In the genomic region with DNA sequence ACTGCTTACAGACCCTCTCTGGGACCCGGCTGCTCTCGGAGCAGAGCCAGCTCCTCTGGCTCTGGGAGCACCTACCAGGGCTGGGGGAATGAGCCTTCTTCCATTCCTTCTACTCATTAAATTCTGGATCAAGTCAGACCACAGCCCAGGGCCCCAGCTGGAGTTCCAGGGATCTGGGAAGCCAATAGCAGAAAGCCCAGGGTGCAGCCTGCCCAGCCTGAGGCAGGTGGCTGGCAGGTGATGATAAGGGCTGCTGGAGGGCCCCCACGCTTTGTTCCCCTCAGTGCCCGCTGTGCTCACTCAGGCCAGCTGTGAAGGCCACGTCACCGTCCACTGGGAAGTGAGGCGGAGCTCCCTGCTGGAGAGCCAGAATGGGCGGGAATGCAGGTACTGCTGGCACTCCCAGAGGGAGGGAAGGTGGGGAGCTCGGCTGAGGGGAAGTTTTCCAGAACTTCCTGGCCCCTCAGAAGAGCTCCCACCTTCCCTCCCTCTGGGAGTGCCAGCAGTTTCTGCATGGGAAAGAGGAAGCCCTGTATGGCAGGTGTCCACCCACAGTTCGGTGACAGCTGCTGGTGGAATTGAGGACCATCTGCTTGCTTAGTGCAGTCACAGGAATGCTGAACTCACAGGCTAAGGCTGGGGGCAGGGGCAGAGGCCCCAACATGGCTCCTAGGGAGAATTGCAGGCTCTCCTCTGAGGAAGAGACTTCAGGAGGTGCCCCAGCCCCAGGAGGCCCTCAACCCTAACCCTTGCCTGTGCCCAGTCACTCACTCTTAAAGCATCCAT, we compare ENCODE assay signal across 15 cellular contexts. TPM values are rescaled to one million over a fixed set of nuclear protein-coding genes. Genes with fewer than 3 reads are reported as not detected.
DNase-seq lines count a peak whose midpoint lies in the region; ATAC-seq, FAIRE-seq and TF ChIP-seq lines count a peak whose summit lies in the region.
"Had no signal": no experiment of that assay in that cellular context is flagged by ENCODE, and none has a peak within 500 bp of the region (broad histone marks: within the 10 kb centered on the region; RNA-seq: fewer than 3 reads in every experiment).

No MANE protein-coding gene starts in this region.

- TF ChIP-seq CTCF in HepG2 (CRISPR knock-in tag; IDR thresholded peaks at IDR 0.05): no peak
- no peak for TF ChIP-seq CTCF in transverse colon (IDR thresholded peaks at IDR 0.05)

- no peaks in the 10 kb centered on the region for H3K36me3 ChIP-seq in HepG2 (replicated peaks in 1 of 2; ENCODE audit: control insufficient read depth in 1 of 2, insufficient read depth in 2 of 2, low read length in 2 of 2)
- no peaks in the 10 kb centered on the region for H3K36me3 ChIP-seq in transverse colon
- H3K36me3 ChIP-seq: ascending aorta had no signal

- H3K4me1 Mint-ChIP-seq in natural killer cell treated with Interleukin-12 subunit alpha and Interleukin-12 subunit beta and Interleukin-15 and Interleukin-18, amount 100 ng/mL, for 72 hours (ENCODE audit: low read depth in 2 of 2): peaks cover 7 to 9% of the 10 kb centered on the region in 2 donors

- H3K4me1 ChIP-seq in HepG2 (ENCODE audit: insufficient read depth, low read length): peaks cover 14% of the 10 kb centered on the region
- peaks cover 0 to 15% (median 4%) of the 10 kb centered on the region in 4 donors for H3K4me1 ChIP-seq in transverse colon
- H3K4me1 ChIP-seq: ascending aorta had no signal

- H3K9ac ChIP-seq in HepG2 (ENCODE audit: insufficient read depth, low read depth, low read length): no peak overlapping the region

- ATAC-seq in HepG2: peak; percentile 48
- no peak for ATAC-seq in natural killer cell treated with Interleukin-12 subunit alpha and Interleukin-12 subunit beta and Interleukin-15 and Interleukin-18, amount 100 ng/mL, for 72 hours

- in situ Hi-C loops in HepG2 (cut with HindIII; ENCODE audit: extremely low pct_ligation_motif_present, low pct_unique_long_range_greater_than_20kb): loop anchor here (10.0 kb wide), 1 partner anchor 180 kb away; no protein-coding TSS in a partner anchor
- in situ Hi-C loops in transverse colon (cut with MboI; ENCODE audit: low pct_ligation_motif_present in 1 of 4, low pct_unique_long_range_greater_than_20kb in 1 of 4, low sequenced_read_pairs in 3 of 4): loop anchor here (5.0 to 10.0 kb wide), 3 partner anchors 142 to 160 kb away; no protein-coding TSS in a partner anchor

- no peaks in the 10 kb centered on the region for H3K27me3 ChIP-seq in HepG2 (ENCODE audit: control insufficient read depth in 1 of 2, insufficient read depth in 2 of 2, low read length in 2 of 2)
- H3K27me3 ChIP-seq in transverse colon: no peaks in the 10 kb centered on the region
- H3K27me3 ChIP-seq: ascending aorta had no signal

- no peaks in the 10 kb centered on the region for H3K36me3 Mint-ChIP-seq in natural killer cell treated with Interleukin-12 subunit alpha and Interleukin-12 subunit beta and Interleukin-15 and Interleukin-18, amount 100 ng/mL, for 72 hours

- peaks cover 3 to 5% of the 10 kb centered on the region in 2 donors for H3K27me3 Mint-ChIP-seq in natural killer cell treated with Interleukin-12 subunit alpha and Interleukin-12 subunit beta and Interleukin-15 and Interleukin-18, amount 100 ng/mL, for 72 hours

- TF ChIP-seq POLR2A in HepG2 (IDR thresholded peaks at IDR 0.05; ENCODE audit: insufficient read depth in 1 of 2, low read depth in 2 of 2, low read length in 2 of 2) (no peak), transverse colon (IDR thresholded peaks at IDR 0.05) (no peak)

- BruUV-seq in HepG2 (replicated peaks; lab: Mats Ljungman, UMichigan): no TSS peak

- H2AFZ ChIP-seq in HepG2 (ENCODE audit: low read length): no peak overlapping the region

- no peaks in the 10 kb centered on the region for H3K79me2 ChIP-seq in HepG2 (ENCODE audit: insufficient read depth, low read length)

- DNase-seq in NCI-H345 (lab: John Stamatoyannopoulos, UW) (peak; percentile 39), NCI-H345 treated with DMSO at 0.1 percent for 48 hours (lab: John Stamatoyannopoulos, UW; ENCODE audit: unreplicated experiment) (no peak), SHP77 treated with DMSO at 0.1 percent for 48 hours (lab: John Stamatoyannopoulos, UW) (peak; percentile 28), HepG2 (ENCODE audit: low spot score) (no peak), transverse colon (peak; percentile 45), cortex of kidney (lab: John Stamatoyannopoulos, UW) (no peak), H4 (ENCODE audit: low spot score) (no peak)
- DNase-seq in natural killer cell treated with Interleukin-12 subunit alpha and Interleukin-12 subunit beta and Interleukin-15 and Interleukin-18, amount 100 ng/mL, for 72 hours (ENCODE audit: low spot score): no peak
- DNase-seq: activated CD4-positive, alpha-beta T cell treated with anti-CD3 and anti-CD28 coated beads, Interleukin-2, amount 10 ng/mL, durations not matched to agents 7 days and 5 days had no signal

- no peaks in the 10 kb centered on the region for H3K9me3 Mint-ChIP-seq in natural killer cell treated with Interleukin-12 subunit alpha and Interleukin-12 subunit beta and Interleukin-15 and Interleukin-18, amount 100 ng/mL, for 72 hours
- H3K9me3 Mint-ChIP-seq: activated CD4-positive, alpha-beta T cell treated with anti-CD3 and anti-CD28 coated beads, Interleukin-2, amount 10 ng/mL, durations not matched to agents 7 days and 5 days; activated T-helper 2 cell treated with anti-CD3 and anti-CD28 coated beads, Interferon-gamma antibody, Interleukin-2, Interleukin-4, amounts not matched to agents 10 μg/mL and 5 μg/mL and 100 μg/mL, durations not matched to agents 14 hours and 24 hours and 36 hours had no signal

- H3K4me2 ChIP-seq in HepG2 (ENCODE audit: low read depth, low read length): peak overlapping the region; percentile 52

- no peaks in the 10 kb centered on the region for H4K20me1 ChIP-seq in HepG2 (ENCODE audit: insufficient read depth, low read length)

- H3K4me3 ChIP-seq in HepG2 (replicated peaks in 1 of 3; ENCODE audit: insufficient read depth in 1 of 3, low read depth in 2 of 3, low read length in 3 of 3) (no peak overlapping the region), transverse colon (no peak overlapping the region)
- H3K4me3 ChIP-seq: ascending aorta had no signal

- 6% methylated on average over 3 of the region's 10 CpGs for WGBS in HepG2 (ENCODE audit: low lambda C conversion rate)
- 47 to 87% methylated on average over 4 to 10 of the region's 10 CpGs for WGBS in transverse colon (ENCODE audit: low coverage in 1 of 2), 2 donors

- H3K4me3 Mint-ChIP-seq in natural killer cell treated with Interleukin-12 subunit alpha and Interleukin-12 subunit beta and Interleukin-15 and Interleukin-18, amount 100 ng/mL, for 72 hours: no peak overlapping the region
- H3K4me3 Mint-ChIP-seq: activated CD4-positive, alpha-beta T cell treated with anti-CD3 and anti-CD28 coated beads, Interleukin-2, amount 10 ng/mL, durations not matched to agents 7 days and 5 days had no signal

- CTCF ChIA-PET in HepG2 (lab: Yijun Ruan, JAX; ENCODE audit: low intra/inter-chr PET ratio, low total read pairs): no interaction called here

- intact Hi-C loops in HepG2 (cut with micrococcal nuclease; ENCODE audit: unreplicated experiment): no loop called here
- intact Hi-C loops in transverse colon (cut with DNase I; ENCODE audit: low total_unique reads): no loop called here

- H3K9me3 ChIP-seq in HepG2 (ENCODE audit: low read length) (no peaks in the 10 kb centered on the region), transverse colon (no peaks in the 10 kb centered on the region)
- H3K9me3 ChIP-seq: ascending aorta had no signal

- H3K27ac Mint-ChIP-seq in natural killer cell treated with Interleukin-12 subunit alpha and Interleukin-12 subunit beta and Interleukin-15 and Interleukin-18, amount 100 ng/mL, for 72 hours: no peak overlapping the region
- H3K27ac Mint-ChIP-seq: activated CD4-positive, alpha-beta T cell treated with anti-CD3 and anti-CD28 coated beads, Interleukin-2, amount 10 ng/mL, durations not matched to agents 7 days and 5 days; activated T-helper 2 cell treated with anti-CD3 and anti-CD28 coated beads, Interferon-gamma antibody, Interleukin-2, Interleukin-4, amounts not matched to agents 10 μg/mL and 5 μg/mL and 100 μg/mL, durations not matched to agents 14 hours and 24 hours and 36 hours had no signal

- no peak for TF ChIP-seq RAD21 in HepG2 (CRISPR knock-in tag; IDR thresholded peaks at IDR 0.05)

- POLR2A ChIA-PET in HepG2 (lab: Yijun Ruan, JAX): interaction anchor here (1.4 kb wide), 1 partner anchor 73 kb away, joined by 5 read pairs; no protein-coding TSS in a partner anchor

- no peak for FAIRE-seq in HepG2 (lab: Jason Lieb, UNC)
- FAIRE-seq: islet of Langerhans, urothelium cell line had no signal

- TF ChIP-seq EP300 in HepG2 (IDR thresholded peaks at IDR 0.05; ENCODE audit: low read depth in 2 of 2, low read length in 2 of 2) (no peak), HepG2 (CRISPR knock-in tag; IDR thresholded peaks at IDR 0.05; ENCODE audit: borderline replicate concordance) (no peak), transverse colon (IDR thresholded peaks at IDR 0.05; ENCODE audit: low read depth) (no peak)

- H3K27ac ChIP-seq in HepG2 (ENCODE audit: extremely low read length, insufficient read depth, low read length) (no peak overlapping the region), transverse colon (peak overlapping the region in 1 of 4 donors; percentile 11)
- H3K27ac ChIP-seq: ascending aorta had no signal

RNA-seq across cellular contexts. Expression of gene RTP3, which starts 12.7 kb away (rescaled TPM):
- 0.09 TPM in 1 of 2 replicates, not detected in the other for total RNA-seq in HepG2 (2016; rRNA removed; fragmentation: Illumina TruSeq; extraction: Trizol)
- total RNA-seq in HepG2 (2016; cell fraction: cytosol; rRNA removed; fragmentation: Illumina TruSeq; extraction: Trizol; ENCODE audit: low read depth): not detected in 2 replicates
- not detected in 2 replicates for total RNA-seq in HepG2 (2016; cell fraction: insoluble cytoplasmic fraction; rRNA removed; fragmentation: Illumina TruSeq; extraction: Trizol)
- total RNA-seq in HepG2 (2016; cell fraction: membrane; rRNA removed; fragmentation: Illumina TruSeq; extraction: Trizol): not detected in 2 replicates
- total RNA-seq in HepG2 (2016; cell fraction: nucleus; rRNA removed; fragmentation: Illumina TruSeq; extraction: Trizol): not detected in 2 replicates
- polyA plus RNA-seq in HepG2 (2011; rRNA removed): not detected in 2 replicates
- polyA plus RNA-seq in HepG2 (2011; cell fraction: cytosol; rRNA removed): 0.05 and 0.06 TPM in 2 replicates
- not detected in 2 replicates for polyA plus RNA-seq in HepG2 (2011; cell fraction: nucleus; rRNA removed)
- 0.13 TPM in 1 of 2 replicates, not detected in the other for polyA plus RNA-seq in HepG2 (2012)
- polyA plus RNA-seq in HepG2 (2016; cell fraction: cytosol; fragmentation: Illumina TruSeq; extraction: Trizol; ENCODE audit: low read depth): not detected in 2 replicates
- not detected in 2 replicates for polyA plus RNA-seq in HepG2 (2016; cell fraction: insoluble cytoplasmic fraction; fragmentation: Illumina TruSeq; extraction: Trizol; ENCODE audit: low read depth)
- not detected in 2 replicates for polyA plus RNA-seq in HepG2 (2016; cell fraction: membrane; fragmentation: Illumina TruSeq; extraction: Trizol; ENCODE audit: low read depth)
- polyA plus RNA-seq in HepG2 (2016; cell fraction: nucleus; fragmentation: Illumina TruSeq; extraction: Trizol; ENCODE audit: insufficient read depth, low read depth): not detected in 2 replicates
- not detected in 2 replicates for polyA minus RNA-seq in HepG2 (2011; rRNA and poly(A)+ RNA removed; ENCODE audit: low replicate concordance)
- polyA minus RNA-seq in HepG2 (2011; cell fraction: cytosol; rRNA and poly(A)+ RNA removed): not detected in 2 replicates
- not detected in 2 replicates for polyA minus RNA-seq in HepG2 (2011; cell fraction: nucleus; rRNA and poly(A)+ RNA removed)
- total RNA-seq in transverse colon: not detected
- not detected for total RNA-seq in natural killer cell treated with Interleukin-12 subunit alpha and Interleukin-12 subunit beta and Interleukin-15 and Interleukin-18, amount 100 ng/mL, for 72 hours
- total RNA-seq in H4 (2014; rRNA removed; shearing (Covaris generic)): 0.06 and 0.41 TPM in 2 replicates
- total RNA-seq: A172; activated CD4-positive, alpha-beta T cell treated with anti-CD3 and anti-CD28 coated beads, Interleukin-2, amount 10 ng/mL, durations not matched to agents 7 days and 5 days; activated T-helper 2 cell treated with anti-CD3 and anti-CD28 coated beads, Interferon-gamma antibody, Interleukin-2, Interleukin-4, amounts not matched to agents 10 μg/mL and 5 μg/mL and 100 μg/mL, durations not matched to agents 14 hours and 24 hours and 36 hours; ascending aorta had no signal
- polyA plus RNA-seq: neural cell had no signal

RNA-seq across cellular contexts. Expression of gene LTF, which starts 20.4 kb away (rescaled TPM):
- total RNA-seq in HepG2 (2016; rRNA removed; fragmentation: Illumina TruSeq; extraction: Trizol) (not detected in 2 replicates), transverse colon (1 to 10 TPM in 1 of 4 donors, under 1 TPM in 1, not detected in 2; 0.14 to 3.3 TPM)
- not detected in 2 replicates for total RNA-seq in HepG2 (2016; cell fraction: cytosol; rRNA removed; fragmentation: Illumina TruSeq; extraction: Trizol; ENCODE audit: low read depth)
- not detected in 2 replicates for total RNA-seq in HepG2 (2016; cell fraction: insoluble cytoplasmic fraction; rRNA removed; fragmentation: Illumina TruSeq; extraction: Trizol)
- total RNA-seq in HepG2 (2016; cell fraction: membrane; rRNA removed; fragmentation: Illumina TruSeq; extraction: Trizol): not detected in 2 replicates
- total RNA-seq in HepG2 (2016; cell fraction: nucleus; rRNA removed; fragmentation: Illumina TruSeq; extraction: Trizol): not detected in 2 replicates
- not detected in 2 replicates for polyA plus RNA-seq in HepG2 (2011; rRNA removed)
- not detected in 2 replicates for polyA plus RNA-seq in HepG2 (2011; cell fraction: cytosol; rRNA removed)
- not detected in 2 replicates for polyA plus RNA-seq in HepG2 (2011; cell fraction: nucleus; rRNA removed)
- not detected in 2 replicates for polyA plus RNA-seq in HepG2 (2012)
- not detected in 2 replicates for polyA plus RNA-seq in HepG2 (2016; cell fraction: cytosol; fragmentation: Illumina TruSeq; extraction: Trizol; ENCODE audit: low read depth)
- not detected in 2 replicates for polyA plus RNA-seq in HepG2 (2016; cell fraction: insoluble cytoplasmic fraction; fragmentation: Illumina TruSeq; extraction: Trizol; ENCODE audit: low read depth)
- not detected in 2 replicates for polyA plus RNA-seq in HepG2 (2016; cell fraction: membrane; fragmentation: Illumina TruSeq; extraction: Trizol; ENCODE audit: low read depth)
- polyA plus RNA-seq in HepG2 (2016; cell fraction: nucleus; fragmentation: Illumina TruSeq; extraction: Trizol; ENCODE audit: insufficient read depth, low read depth): not detected in 2 replicates
- polyA minus RNA-seq in HepG2 (2011; rRNA and poly(A)+ RNA removed; ENCODE audit: low replicate concordance): not detected in 2 replicates
- polyA minus RNA-seq in HepG2 (2011; cell fraction: cytosol; rRNA and poly(A)+ RNA removed): not detected in 2 replicates
- polyA minus RNA-seq in HepG2 (2011; cell fraction: nucleus; rRNA and poly(A)+ RNA removed): not detected in 2 replicates
- total RNA-seq in natural killer cell treated with Interleukin-12 subunit alpha and Interleukin-12 subunit beta and Interleukin-15 and Interleukin-18, amount 100 ng/mL, for 72 hours: under 1 TPM in 1 of 2 donors, not detected in 1; 0.20 TPM
- total RNA-seq in H4 (2014; rRNA removed; shearing (Covaris generic)): not detected in 2 replicates
- total RNA-seq: A172; activated CD4-positive, alpha-beta T cell treated with anti-CD3 and anti-CD28 coated beads, Interleukin-2, amount 10 ng/mL, durations not matched to agents 7 days and 5 days; activated T-helper 2 cell treated with anti-CD3 and anti-CD28 coated beads, Interferon-gamma antibody, Interleukin-2, Interleukin-4, amounts not matched to agents 10 μg/mL and 5 μg/mL and 100 μg/mL, durations not matched to agents 14 hours and 24 hours and 36 hours had no signal
- polyA plus RNA-seq: neural cell had no signal

Comparison
In these comparisons a context has a peak if more than half of its experiments do, and no peak if none do; other contexts are left out.
1. DNase-seq: peak in NCI-H345 (single experiment), SHP77 treated with DMSO at 0.1 percent for 48 hours (single experiment) and transverse colon (single experiment); none in NCI-H345 treated with DMSO at 0.1 percent for 48 hours (single experiment), HepG2 (single experiment), cortex of kidney (single experiment), natural killer cell treated with Interleukin-12 subunit alpha and Interleukin-12 subunit beta and Interleukin-15 and Interleukin-18, amount 100 ng/mL, for 72 hours (single experiment) and H4 (single experiment).